Comparison of ENCODE assay signal across 8 cellular contexts in the genomic region with DNA sequence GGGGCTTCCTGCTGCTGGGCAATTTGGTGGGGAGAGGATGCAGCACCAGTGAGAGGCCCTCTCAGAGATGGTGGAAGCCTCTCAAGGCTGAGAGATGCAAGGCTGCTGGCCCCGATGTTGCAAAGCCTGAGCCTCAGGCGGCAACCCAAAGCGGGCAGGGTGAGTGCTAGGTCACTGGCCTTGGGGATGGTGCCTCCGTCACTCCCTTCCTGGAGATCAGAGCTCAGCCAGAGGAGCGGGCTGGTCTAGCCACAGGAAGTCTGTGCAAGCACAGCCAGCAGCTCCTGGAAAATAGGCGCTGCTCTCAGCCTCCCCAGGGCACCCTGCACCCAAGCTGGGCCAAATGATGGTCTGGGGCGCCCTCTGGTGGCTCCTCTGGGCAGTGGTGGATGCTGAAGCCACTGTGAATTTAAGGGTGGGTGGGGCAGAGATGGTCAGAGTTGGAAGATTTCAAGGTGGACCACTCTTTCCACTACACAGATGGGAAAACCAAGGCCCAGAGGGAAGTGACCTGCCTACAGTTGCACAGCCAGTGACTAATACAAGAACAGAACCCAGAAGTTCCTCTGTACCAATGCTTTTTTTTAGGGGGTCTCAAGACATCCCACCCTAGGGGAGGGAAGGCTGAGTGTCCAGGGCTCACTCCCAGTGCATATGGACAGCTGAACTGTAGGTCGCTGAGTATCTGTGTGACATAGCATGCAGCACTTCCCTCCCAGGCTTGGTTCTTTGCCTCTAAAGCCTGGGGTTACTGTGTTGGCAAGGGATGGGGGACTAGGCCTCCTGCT. TPM values are rescaled to one million over a fixed set of nuclear protein-coding genes. Genes with fewer than 3 reads are reported as not detected.
DNase-seq lines count a peak whose midpoint lies in the region; TF ChIP-seq lines count a peak whose summit lies in the region.

No MANE protein-coding gene starts in this region.

- no peak overlapping the region for H3K27ac ChIP-seq in neutrophil
- H3K27ac ChIP-seq in substantia nigra (ENCODE audit: low read depth, low read length, poor library complexity, severe bottlenecking) = no peak overlapping the region

- TF ChIP-seq CTCF in GM13976 (IDR thresholded peaks at IDR 0.05; ENCODE audit: borderline replicate concordance, control extremely low read depth, extremely low read depth, insufficient read depth, missing control alignments) (peak; percentile 93), fibroblast of the aortic adventitia (IDR thresholded peaks at IDR 0.05; ENCODE audit: insufficient read depth, low read length) (peak; percentile 92), neutrophil (IDR thresholded peaks at IDR 0.05) (peak; percentile 91)

- DNase-seq in 8988T (peak; percentile 82), GM13976 (ENCODE audit: low spot score) (peak; percentile 90), LHCN-M2 (ENCODE audit: low read depth) (peak; percentile 57), SHP77 (lab: John Stamatoyannopoulos, UW) (peak; percentile 51 to 75), fibroblast of the aortic adventitia (ENCODE audit: low read depth) (peak; percentile 84), substantia nigra (lab: John Stamatoyannopoulos, UW) (peak in 48 of 49 donors; percentile 34 to 91 (median 76))
- DNase-seq in activated T-helper 2 cell treated with anti-CD3 and anti-CD28 coated beads, Interferon-gamma antibody, Interleukin-2, Interleukin-4, amounts not matched to agents 10 μg/mL and 5 μg/mL and 100 μg/mL, durations not matched to agents 14 hours and 24 hours and 36 hours (ENCODE audit: low spot score) = peak; percentile 77

- no peaks in the 10 kb centered on the region for H3K9me3 ChIP-seq in neutrophil

- H3K4me1 ChIP-seq in neutrophil (ENCODE audit: control insufficient read depth in 1 of 2, insufficient read depth in 1 of 2, low read depth in 1 of 2, low read length in 1 of 2) = peaks cover 24 to 25% of the 10 kb centered on the region in 2 experiments

- intact Hi-C loops in activated T-helper 2 cell treated with anti-CD3 and anti-CD28 coated beads, Interferon-gamma antibody, Interleukin-2, Interleukin-4, amounts not matched to agents 10 μg/mL and 5 μg/mL and 100 μg/mL, durations not matched to agents 14 hours and 24 hours and 36 hours (cut with micrococcal nuclease) = loop anchor here (1.0 kb wide), 1 partner anchor 132 kb away; no protein-coding TSS in a partner anchor

- H3K4me3 Mint-ChIP-seq in activated T-helper 2 cell treated with anti-CD3 and anti-CD28 coated beads, Interferon-gamma antibody, Interleukin-2, Interleukin-4, amounts not matched to agents 10 μg/mL and 5 μg/mL and 100 μg/mL, durations not matched to agents 14 hours and 24 hours and 36 hours (ENCODE audit: low read depth) = no peak overlapping the region

- H3K27me3 ChIP-seq in neutrophil = peaks cover 4% of the 10 kb centered on the region

- no peaks in the 10 kb centered on the region for H3K27me3 Mint-ChIP-seq in activated T-helper 2 cell treated with anti-CD3 and anti-CD28 coated beads, Interferon-gamma antibody, Interleukin-2, Interleukin-4, amounts not matched to agents 10 μg/mL and 5 μg/mL and 100 μg/mL, durations not matched to agents 14 hours and 24 hours and 36 hours (ENCODE audit: low read depth)

- H3K36me3 Mint-ChIP-seq in activated T-helper 2 cell treated with anti-CD3 and anti-CD28 coated beads, Interferon-gamma antibody, Interleukin-2, Interleukin-4, amounts not matched to agents 10 μg/mL and 5 μg/mL and 100 μg/mL, durations not matched to agents 14 hours and 24 hours and 36 hours (ENCODE audit: low read depth) = no peaks in the 10 kb centered on the region

- H3K4me3 ChIP-seq in fibroblast of the aortic adventitia (ENCODE audit: low read depth, low read length) (no peak overlapping the region), neutrophil (ENCODE audit: low read depth in 1 of 2, low read length in 1 of 2) (no peak overlapping the region)

- H3K36me3 ChIP-seq in neutrophil = no peaks in the 10 kb centered on the region

- no peaks in the 10 kb centered on the region for H3K9me3 Mint-ChIP-seq in activated T-helper 2 cell treated with anti-CD3 and anti-CD28 coated beads, Interferon-gamma antibody, Interleukin-2, Interleukin-4, amounts not matched to agents 10 μg/mL and 5 μg/mL and 100 μg/mL, durations not matched to agents 14 hours and 24 hours and 36 hours

- in situ Hi-C loops in GM13976 (cut with MboI; ENCODE audit: low sequenced_read_pairs, unreplicated experiment) = loop anchor here (5.0 to 25.0 kb wide), 2 partner anchors 131 to 816 kb away; a partner anchor contains a TSS

- H3K4me1 Mint-ChIP-seq in activated T-helper 2 cell treated with anti-CD3 and anti-CD28 coated beads, Interferon-gamma antibody, Interleukin-2, Interleukin-4, amounts not matched to agents 10 μg/mL and 5 μg/mL and 100 μg/mL, durations not matched to agents 14 hours and 24 hours and 36 hours (ENCODE audit: low read depth) = peaks cover 5% of the 10 kb centered on the region

- no peak overlapping the region for H3K27ac Mint-ChIP-seq in activated T-helper 2 cell treated with anti-CD3 and anti-CD28 coated beads, Interferon-gamma antibody, Interleukin-2, Interleukin-4, amounts not matched to agents 10 μg/mL and 5 μg/mL and 100 μg/mL, durations not matched to agents 14 hours and 24 hours and 36 hours

RNA-seq across cellular contexts. Expression of a gene that starts 20.8 kb away (rescaled TPM):
- total RNA-seq in LHCN-M2 (2014; rRNA removed) (not detected in 2 replicates), fibroblast of the aortic adventitia (ENCODE audit: low replicate concordance) (under 0.01 TPM in 1 of 2 replicates, not detected in the other)
- not detected for polyA plus RNA-seq in LHCN-M2 (2012)
- 0.05 and 0.11 TPM in 2 replicates for total RNA-seq in activated T-helper 2 cell treated with anti-CD3 and anti-CD28 coated beads, Interferon-gamma antibody, Interleukin-2, Interleukin-4, amounts not matched to agents 10 μg/mL and 5 μg/mL and 100 μg/mL, durations not matched to agents 14 hours and 24 hours and 36 hours
